9 cellular contexts compared by ENCODE assay signal in the genomic region with DNA sequence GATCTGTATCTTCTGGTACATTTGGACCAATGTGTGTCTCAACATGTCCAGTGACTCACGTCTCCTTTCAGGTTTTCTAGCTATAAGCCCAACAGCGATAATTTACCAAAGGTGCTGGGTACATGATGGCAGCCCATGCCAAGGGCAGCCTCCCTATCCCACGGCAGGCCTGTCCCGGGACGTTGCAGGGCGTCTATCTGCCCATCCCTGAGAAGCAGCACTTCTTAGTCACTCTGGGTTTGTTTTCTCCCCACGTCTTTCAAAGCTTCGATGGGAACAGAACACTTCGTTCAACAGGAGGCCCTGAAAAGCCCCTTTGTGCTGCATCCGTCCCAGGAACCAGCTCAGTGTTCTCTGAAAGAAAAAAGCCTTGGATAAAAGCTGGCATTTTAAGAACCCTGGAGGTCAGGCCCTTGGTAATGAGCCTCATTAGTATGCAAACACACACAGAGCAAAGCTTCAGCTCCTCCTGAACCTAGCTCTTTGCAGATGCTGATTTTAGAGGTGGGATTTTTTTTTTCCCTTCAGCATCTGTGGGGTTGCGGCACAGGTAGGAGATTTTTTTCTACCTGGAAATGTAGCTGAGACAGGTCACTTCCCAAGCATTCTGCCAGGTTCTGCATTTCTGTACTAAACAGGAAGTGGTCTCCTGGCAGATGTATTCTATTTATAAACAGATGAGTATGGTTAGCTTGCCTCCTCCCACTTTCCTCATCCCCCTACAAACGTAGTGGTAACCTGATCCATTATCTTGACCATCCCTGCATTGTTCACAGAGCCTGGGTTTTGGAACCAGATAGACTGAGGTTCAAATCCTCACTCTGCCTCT. TPM values are rescaled to one million over a fixed set of nuclear protein-coding genes. Genes with fewer than 3 reads are reported as not detected.
A peak's percentile ranks its signal among the peaks of the same experiment; 100 is the strongest.
DNase-seq lines count a peak whose midpoint lies in the region; ATAC-seq and TF ChIP-seq lines count a peak whose summit lies in the region.
"Had no signal": no experiment of that assay in that cellular context is flagged by ENCODE, and none has a peak within 500 bp of the region (broad histone marks: within the 10 kb centered on the region; RNA-seq: fewer than 3 reads in every experiment).

No MANE protein-coding gene starts in this region.

- H3K4me1 ChIP-seq in HEK293 (ENCODE audit: control insufficient read depth, insufficient read depth, low read length) (0 out of 2 replicates have a peak, but pooled peaks cover 5% of the 10 kb centered on the region), testis (no peaks in the 10 kb centered on the region)

- no peaks in the 10 kb centered on the region for H3K36me3 ChIP-seq in HEK293 (ENCODE audit: control insufficient read depth in 2 of 2, insufficient read depth in 1 of 2, low read length in 2 of 2)
- H3K36me3 ChIP-seq in testis (ENCODE audit: low read depth, missing control alignments), result no peaks in the 10 kb centered on the region

- CTCF ChIA-PET in AG04449 (lab: Yijun Ruan, JAX) (interaction anchor here (0.6 to 1.6 kb wide), 6 partner anchors 10 to 241 kb away, joined by 3 to 6 read pairs (median 4); no protein-coding TSS in a partner anchor), HEK293 (lab: Yijun Ruan, JAX) (interaction anchor here (0.6 to 1.2 kb wide), 4 partner anchors 30 to 159 kb away, joined by 3 to 6 read pairs (median 5); no protein-coding TSS in a partner anchor)

- intact Hi-C loops in testis (cut with DNase I; ENCODE audit: low total_unique reads), result no loop called here

- POLR2A ChIA-PET in AG04449 (lab: Yijun Ruan, JAX) (no interaction called here), HEK293 (lab: Yijun Ruan, JAX) (interaction anchor here (0.7 kb wide), 1 partner anchor 195 kb away, joined by 5 read pairs; no protein-coding TSS in a partner anchor)

- ATAC-seq in omental fat pad (ENCODE audit: low FRiP score), result no peak

- no peak for TF ChIP-seq CTCF in AG04449 (IDR thresholded peaks at IDR 0.05; ENCODE audit: insufficient read depth, low read length, missing control alignments)
- no peak for TF ChIP-seq CTCF in HEK293 (tag by site-specific recombination; IDR thresholded peaks at IDR 0.05)
- no peak for TF ChIP-seq CTCF in omental fat pad (IDR thresholded peaks at IDR 0.05)
- no peak for TF ChIP-seq CTCF in testis (IDR thresholded peaks at IDR 0.05)

- peak; percentile 14 for DNase-seq in AG04449 (ENCODE audit: low read depth, low spot score)
- peak; percentile 76 for DNase-seq in amniotic epithelial cell (ENCODE audit: low read depth)
- no peak for DNase-seq in omental fat pad (ENCODE audit: low spot score)
- DNase-seq in stimulated activated CD8-positive, alpha-beta memory T cell treated with anti-CD3 and anti-CD28 coated beads, Interleukin-4, amount 100 ng/mL, for 48 hours, result no peak
- DNase-seq in NCI-H128 (lab: John Stamatoyannopoulos, UW; ENCODE audit: unreplicated experiment), result no peak
- DNase-seq in testis, result no peak

- 36 to 52% methylated on average over 12 of the region's 12 CpGs for WGBS in testis, 2 donors

- no peak for TF ChIP-seq POLR2A in testis (IDR thresholded peaks at IDR 0.05)

- H3K27ac ChIP-seq in HEK293 (ENCODE audit: extremely low read depth, low read depth, low read length), result no peak overlapping the region
- H3K27ac ChIP-seq in testis, result no peak overlapping the region

- H3K4me3 ChIP-seq in AG04449 (ENCODE audit: low read depth, low read length) (no peak overlapping the region), HEK293 (ENCODE audit: low read depth, low read length) (no peak overlapping the region), iPS-18c (ENCODE audit: insufficient read depth, low read depth, low read length) (peak overlapping the region; percentile 24), testis (no peak overlapping the region)

- H3K27me3 ChIP-seq in testis, result no peaks in the 10 kb centered on the region

- H3K9me3 ChIP-seq in HEK293 (ENCODE audit: control insufficient read depth, insufficient read depth, low read depth, low read length) (no peaks in the 10 kb centered on the region), iPS-18c (ENCODE audit: control insufficient read depth, insufficient read depth, low read length) (no peaks in the 10 kb centered on the region), testis (no peaks in the 10 kb centered on the region)

TF ChIP-seq in HEK293, 187 proteins besides CTCF, POLR2A, EP300 and RAD21:
- TF ChIP-seq SP7 (tag by site-specific recombination; IDR thresholded peaks at IDR 0.05) (no peak), ZNF830 (tag by site-specific recombination; IDR thresholded peaks at IDR 0.05; ENCODE audit: low read depth) (no peak), ZBTB48 (tag by site-specific recombination; IDR thresholded peaks at IDR 0.05) (no peak), ZSCAN16 (tag by site-specific recombination; IDR thresholded peaks at IDR 0.05) (peak; percentile 89)
TF ChIP-seq in HEK293: peak in this region for 1.

RNA-seq across cellular contexts. Expression of a gene that starts 17.5 kb away (rescaled TPM):
- not detected for total RNA-seq in omental fat pad
- not detected for total RNA-seq in testis
- 2.3 TPM for polyA plus RNA-seq in testis (ENCODE audit: insufficient read depth, low read depth, low replicate concordance)
- total RNA-seq: mesothelial cell of epicardium had no signal

RNA-seq across cellular contexts. Expression of a gene that starts 27.5 kb away (rescaled TPM):
- total RNA-seq in omental fat pad (10 to 100 TPM; 21.9 to 51.9 (median 37.5) TPM), testis (10 to 100 TPM; 70.3 to 83.6 TPM)
- polyA plus RNA-seq in testis (ENCODE audit: insufficient read depth, low read depth, low replicate concordance), result 79.8 TPM

RNA-seq across cellular contexts. Expression of a gene that starts 42.0 kb away (rescaled TPM):
- not detected for total RNA-seq in omental fat pad
- 1 to 10 TPM in 1 of 2 donors, not detected in 1; 4.6 TPM for total RNA-seq in testis
- 12.0 TPM for polyA plus RNA-seq in testis (ENCODE audit: insufficient read depth, low read depth, low replicate concordance)
- total RNA-seq: mesothelial cell of epicardium had no signal

Comparison
In these comparisons a context has a peak if more than half of its experiments do, and no peak if none do; other contexts are left out.
1. DNase-seq: peak in AG04449 (single experiment) and amniotic epithelial cell (single experiment); none in omental fat pad (single experiment), stimulated activated CD8-positive, alpha-beta memory T cell treated with anti-CD3 and anti-CD28 coated beads, Interleukin-4, amount 100 ng/mL, for 48 hours (single experiment), NCI-H128 (single experiment) and testis (single experiment).